In genomic region chr15:62748175-62748574, GRCh38 we compare ENCODE assay signal across 30 cellular contexts.
"Had no signal": no experiment of that assay in that cellular context is flagged by ENCODE, and none has a peak within 500 bp of the region (broad histone marks: within the 10 kb centered on the region; RNA-seq: fewer than 3 reads in every experiment).

No MANE protein-coding gene starts in this region.

- H3K27ac Mint-ChIP-seq: activated CD4-positive, alpha-beta memory T cell treated with anti-CD3 and anti-CD28 coated beads for 36 hours; activated CD4-positive, alpha-beta T cell treated with anti-CD3 and anti-CD28 coated beads, Interleukin-2, amount 10 ng/mL, durations not matched to agents 24 days and 14 days; activated T-helper 17 cell treated with anti-CD3 and anti-CD28 coated beads, Interleukin-2, amount 50 U/mL, for 72 hours; natural killer cell; progenitor cell of endocrine pancreas had no signal

- H3K9me3 Mint-ChIP-seq: activated CD4-positive, alpha-beta memory T cell treated with anti-CD3 and anti-CD28 coated beads for 36 hours; activated CD4-positive, alpha-beta T cell treated with anti-CD3 and anti-CD28 coated beads, Interleukin-2, amount 10 ng/mL, durations not matched to agents 24 days and 14 days; activated T-helper 17 cell treated with anti-CD3 and anti-CD28 coated beads, Interleukin-2, amount 50 U/mL, for 72 hours; central memory CD8-positive, alpha-beta T cell; natural killer cell had no signal

- H3K27ac ChIP-seq: breast epithelium, colonic mucosa, neutrophil, right lobe of liver, upper lobe of right lung, WERI-Rb-1 had no signal

- H3K9me3 ChIP-seq: breast epithelium, colonic mucosa, neutrophil, right lobe of liver, thyroid gland, upper lobe of right lung had no signal

- H3K4me1 Mint-ChIP-seq: activated CD4-positive, alpha-beta T cell treated with anti-CD3 and anti-CD28 coated beads, Interleukin-2, amount 10 ng/mL, durations not matched to agents 24 days and 14 days; activated T-helper 17 cell treated with anti-CD3 and anti-CD28 coated beads, Interleukin-2, amount 50 U/mL, for 72 hours; natural killer cell had no signal

- H3K36me3 ChIP-seq: breast epithelium, colonic mucosa, neutrophil, right lobe of liver, thyroid gland, upper lobe of right lung, WERI-Rb-1 had no signal

- H3K27me3 Mint-ChIP-seq: activated CD4-positive, alpha-beta T cell treated with anti-CD3 and anti-CD28 coated beads, Interleukin-2, amount 10 ng/mL, durations not matched to agents 24 days and 14 days; progenitor cell of endocrine pancreas had no signal

- H3K4me1 ChIP-seq: breast epithelium, colonic mucosa, upper lobe of right lung had no signal

- H3K36me3 Mint-ChIP-seq: activated CD4-positive, alpha-beta memory T cell treated with anti-CD3 and anti-CD28 coated beads for 36 hours; natural killer cell had no signal

- H3K27me3 ChIP-seq: breast epithelium, colonic mucosa, neutrophil, right lobe of liver, thyroid gland, upper lobe of right lung had no signal

- H3K4me3 ChIP-seq: breast epithelium, colonic mucosa, right lobe of liver, thyroid gland, upper lobe of right lung had no signal

- DNase-seq: activated CD4-positive, alpha-beta memory T cell treated with anti-CD3 and anti-CD28 coated beads for 36 hours; activated CD4-positive, alpha-beta T cell treated with anti-CD3 and anti-CD28 coated beads, Interleukin-2, amount 10 ng/mL, durations not matched to agents 24 days and 14 days; activated CD4-positive, CD25-positive, alpha-beta regulatory T cell treated with anti-CD3 and anti-CD28 coated beads, Interleukin-2, amount 50 U/mL, for 72 hours; activated CD8-positive, alpha-beta memory T cell treated with anti-CD3 and anti-CD28 coated beads, Interleukin-2, amount 50 U/mL, for 4 hours; activated gamma-delta T cell treated with Interleukin-2 at 50 U/mL for 16 hours; activated naive CD4-positive, alpha-beta T cell treated with anti-CD3 and anti-CD28 coated beads, Interleukin-2, amount 50 U/mL, for 16 hours; activated T-cell treated with anti-CD3 and anti-CD28 coated beads, Interleukin-2, amount 50 U/mL, for 1 hour; amniotic stem cell; colonic mucosa; effector memory CD4-positive, alpha-beta T cell; glutamatergic neuron; islet precursor cell; left colon; mammary epithelial cell; natural killer cell; right lobe of liver; stimulated activated CD4-positive, alpha-beta T cell treated with anti-CD3 and anti-CD28 coated beads, Interleukin-12 subunit alpha, Interleukin-12 subunit beta, amount 100 ng/mL, for 4 hours; stimulated activated CD4-positive, alpha-beta T cell treated with anti-CD3 and anti-CD28 coated beads, Interleukin-4, amount 100 ng/mL, for 1 hour; stimulated activated naive CD8-positive, alpha-beta T cell treated with anti-CD3 and anti-CD28 coated beads, Interleukin-15, Interleukin-2, amounts not matched to agents 100 U/mL and 50 U/mL, for 24 hours; T-helper 9 cell; thyroid gland; upper lobe of right lung; WERI-Rb-1 had no signal

- H3K4me3 Mint-ChIP-seq: activated CD4-positive, alpha-beta memory T cell treated with anti-CD3 and anti-CD28 coated beads for 36 hours; activated CD4-positive, alpha-beta T cell treated with anti-CD3 and anti-CD28 coated beads, Interleukin-2, amount 10 ng/mL, durations not matched to agents 24 days and 14 days; activated T-helper 17 cell treated with anti-CD3 and anti-CD28 coated beads, Interleukin-2, amount 50 U/mL, for 72 hours; central memory CD8-positive, alpha-beta T cell; natural killer cell had no signal

- FAIRE-seq: frontal cortex, TTC549 had no signal
